Comparison of ENCODE assay signal across 8 cellular contexts in genomic region chr22:31829505-31829904, GRCh38.
DNase-seq lines count a peak whose midpoint lies in the region; ATAC-seq and TF ChIP-seq lines count a peak whose summit lies in the region.

No MANE protein-coding gene starts in this region.

- peak overlapping the region; percentile 53 for H3K14ac ChIP-seq in trophoblast cell (ENCODE audit: low read length)

- no peak overlapping the region for H3K18ac ChIP-seq in trophoblast cell (ENCODE audit: low read length)

- H2BK5ac ChIP-seq in trophoblast cell (ENCODE audit: low read depth, low read length, poor library complexity), result peak overlapping the region; percentile 70

- H3K4ac ChIP-seq in trophoblast cell (ENCODE audit: low read depth, low read length), result no peak overlapping the region

- WGBS in trophoblast cell (ENCODE audit: extremely low coverage, insufficient coverage, insufficient read length), result no CpG with 5 or more reads among the region's 1 CpG

- intact Hi-C loops in PC-3 (cut with micrococcal nuclease), result loop anchor here (10.0 kb wide), 1 partner anchor 65 kb away; no protein-coding TSS in a partner anchor

- no peak overlapping the region for H4K12ac ChIP-seq in trophoblast cell (ENCODE audit: low read depth, low read length)

- peak; percentile 93 for ATAC-seq in PC-3
- no peak for ATAC-seq in HG02588 (IDR thresholded peaks at IDR 0.05; ENCODE audit: unreplicated experiment)

- H3K27ac ChIP-seq in PC-3 (ENCODE audit: low read length) (peak overlapping the region; percentile 88), trophoblast cell (ENCODE audit: low read depth, low read length) (peak overlapping the region; percentile 17), coronary artery (no peak overlapping the region)

- H3K27me3 ChIP-seq in PC-3 (ENCODE audit: low read length), result no peaks in the 10 kb centered on the region
- H3K27me3 ChIP-seq in trophoblast cell (ENCODE audit: insufficient read depth, low read length), result no peaks in the 10 kb centered on the region

- CTCF ChIA-PET in PC-3 (lab: Charles Lee), result interaction anchor here (0.6 kb wide), 1 partner anchor 496 kb away, joined by 11 read pairs; no protein-coding TSS in a partner anchor

- no peaks in the 10 kb centered on the region for H3K9me3 ChIP-seq in PC-3 (ENCODE audit: low read length)
- H3K9me3 ChIP-seq in trophoblast cell (ENCODE audit: insufficient read depth, low read depth, low read length), result no peaks in the 10 kb centered on the region

- TF ChIP-seq CTCF in GM13976 (IDR thresholded peaks at IDR 0.05; ENCODE audit: borderline replicate concordance, control extremely low read depth, extremely low read depth, insufficient read depth, missing control alignments), result no peak
- TF ChIP-seq CTCF in PC-3 (conservative IDR thresholded peaks at IDR 0.05; ENCODE audit: low read depth, low read length), result no peak
- no peak for TF ChIP-seq CTCF in astrocyte of the cerebellum (IDR thresholded peaks at IDR 0.05; ENCODE audit: low read depth, low read length, missing control alignments)
- TF ChIP-seq CTCF in coronary artery (IDR thresholded peaks at IDR 0.05), result no peak

- H3K23ac ChIP-seq in trophoblast cell (ENCODE audit: low read length), result no peak overlapping the region

- BruUV-seq in PC-3 (replicated peaks; lab: Mats Ljungman, UMichigan), result no TSS peak

- peaks cover 23% of the 10 kb centered on the region for H3K4me1 ChIP-seq in PC-3 (ENCODE audit: insufficient read depth, low read length)
- H3K4me1 ChIP-seq in trophoblast cell (ENCODE audit: control insufficient read depth in 1 of 2, insufficient read depth in 2 of 2, low read length in 2 of 2), result peaks cover 0 to 6% of the 10 kb centered on the region in 2 experiments

- peaks cover 2% of the 10 kb centered on the region for H3K79me1 ChIP-seq in trophoblast cell (ENCODE audit: low read length)

- peak overlapping the region; percentile 31 for H3K4me3 ChIP-seq in PC-3 (ENCODE audit: low read length)
- no peak overlapping the region for H3K4me3 ChIP-seq in astrocyte of the cerebellum (ENCODE audit: low read depth, low read length)
- H3K4me3 ChIP-seq in trophoblast cell (ENCODE audit: low read depth, low read length), result no peak overlapping the region
- no peak overlapping the region for H3K4me3 ChIP-seq in coronary artery

- H4K8ac ChIP-seq in trophoblast cell (ENCODE audit: low read depth, low read length), result no peak overlapping the region

- H3K9ac ChIP-seq in PC-3 (ENCODE audit: low read length) (peak overlapping the region; percentile 46), trophoblast cell (ENCODE audit: low read length) (no peak overlapping the region)

- H3K36me3 ChIP-seq in PC-3 (ENCODE audit: low read depth, low read length) (peaks cover 5% of the 10 kb centered on the region; the same call in 1 of the 2 replicates), trophoblast cell (ENCODE audit: control insufficient read depth in 1 of 2, insufficient read depth in 2 of 2, low read length in 2 of 2) (peaks cover 4 to 10% of the 10 kb centered on the region in 2 experiments)

- POLR2A ChIA-PET in PC-3 (lab: Charles Lee; ENCODE audit: unreplicated experiment), result no interaction called here

- peak overlapping the region; percentile 68 for H3K4me2 ChIP-seq in PC-3 (ENCODE audit: low read length)
- H3K4me2 ChIP-seq in trophoblast cell (ENCODE audit: low read length), result no peak overlapping the region

- peak overlapping the region; percentile 67 for H2BK12ac ChIP-seq in trophoblast cell (ENCODE audit: low read length)

- H2AK5ac ChIP-seq in trophoblast cell (ENCODE audit: low read length), result no peak overlapping the region

- H4K20me1 ChIP-seq in PC-3 (ENCODE audit: low read length), result no peaks in the 10 kb centered on the region

- peak; percentile 30 for DNase-seq in GM13976 (ENCODE audit: low spot score)
- peak; percentile 89 for DNase-seq in PC-3
- peak; percentile 74 for DNase-seq in astrocyte of the cerebellum (ENCODE audit: low read depth)
- peak; percentile 62 to 85 for DNase-seq in trophoblast cell
- no peak for DNase-seq in NCI-H748 (lab: John Stamatoyannopoulos, UW; ENCODE audit: unreplicated experiment)
- no peak for DNase-seq in coronary artery (ENCODE audit: low spot score)
- no peak for DNase-seq in cerebellar cortex (ENCODE audit: low spot score)

- no peak overlapping the region for H4K91ac ChIP-seq in trophoblast cell (ENCODE audit: low read depth, low read length)

- H3F3A ChIP-seq in PC-3 (ENCODE audit: low read length, unreplicated experiment), result peaks cover 5% of the 10 kb centered on the region

- H2BK120ac ChIP-seq in trophoblast cell (ENCODE audit: insufficient read depth, low read length, poor library complexity), result no peak overlapping the region

- no peak overlapping the region for H2AFZ ChIP-seq in PC-3 (ENCODE audit: low read length)
- H2AFZ ChIP-seq in trophoblast cell (ENCODE audit: insufficient read depth, low read length, poor library complexity), result no peak overlapping the region

- in situ Hi-C loops in GM13976 (cut with MboI; ENCODE audit: low sequenced_read_pairs, unreplicated experiment) (no loop called here), astrocyte of the cerebellum (cut with HindIII; ENCODE audit: low sequenced_read_pairs) (no loop called here)

- H3K9me2 ChIP-seq in PC-3 (replicated peaks; ENCODE audit: low read length), result no peaks in the 10 kb centered on the region

- H3K79me2 ChIP-seq in PC-3 (ENCODE audit: low read length) (no peaks in the 10 kb centered on the region), trophoblast cell (ENCODE audit: control insufficient read depth, insufficient read depth, low read length, poor library complexity) (no peaks in the 10 kb centered on the region)

Comparison
In these comparisons a context has a peak if more than half of its experiments do, and no peak if none do; other contexts are left out.
1. DNase-seq: peak in GM13976 (single experiment), PC-3 (single experiment), astrocyte of the cerebellum (single experiment) and trophoblast cell (2 of 2); none in NCI-H748 (single experiment), coronary artery (single experiment) and cerebellar cortex (single experiment).
2. H3K27ac ChIP-seq: peak in PC-3 (single experiment) and trophoblast cell (single experiment); none in coronary artery (0 of 2).